18 cellular contexts compared by ENCODE assay signal in the genomic region with DNA sequence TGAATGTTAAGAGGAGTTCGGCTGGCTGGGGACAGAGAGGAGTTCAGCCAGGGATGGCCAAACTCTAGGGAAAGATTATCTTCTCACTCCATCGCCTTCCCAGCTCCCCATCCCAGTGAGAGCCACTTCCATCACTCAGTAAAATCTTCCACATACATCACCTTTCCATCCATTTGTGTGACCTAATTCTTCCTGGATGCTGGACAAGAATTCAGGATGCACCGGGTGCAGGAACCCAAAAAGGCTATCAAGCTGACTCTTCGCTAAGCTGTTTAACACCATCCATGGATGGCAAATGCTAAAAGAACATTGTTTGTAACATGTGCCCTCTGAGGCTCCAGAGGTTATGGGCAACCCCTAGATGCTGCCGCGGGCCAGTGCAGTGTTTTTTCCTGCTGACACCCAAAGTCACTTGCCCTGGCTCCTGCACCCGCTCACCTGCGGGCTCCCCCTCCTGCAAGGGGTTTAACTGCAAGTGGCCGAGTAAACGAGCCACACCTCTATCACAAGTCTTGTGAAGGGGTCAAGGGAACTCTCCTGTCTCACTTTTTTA.
DNase-seq lines count a peak whose midpoint lies in the region; ATAC-seq, FAIRE-seq and TF ChIP-seq lines count a peak whose summit lies in the region.
"Had no signal": no experiment of that assay in that cellular context is flagged by ENCODE, and none has a peak within 500 bp of the region (broad histone marks: within the 10 kb centered on the region; RNA-seq: fewer than 3 reads in every experiment).

No MANE protein-coding gene starts in this region.

- no peak overlapping the region for H3K27ac Mint-ChIP-seq in activated CD8-positive, alpha-beta memory T cell treated with anti-CD3 and anti-CD28 coated beads, Interleukin-2, amount 10 ng/mL, durations not matched to agents 7 days and 5 days
- H3K27ac Mint-ChIP-seq: CD4-positive, alpha-beta memory T cell had no signal

- no peak for TF ChIP-seq CTCF in spleen (IDR thresholded peaks at IDR 0.05 in 8 of 11, conservative IDR thresholded peaks at IDR 0.05 in 3 of 11)

- TF ChIP-seq POLR2A in H54 (IDR thresholded peaks at IDR 0.05; ENCODE audit: low read depth, low read length) (no peak), spleen (IDR thresholded peaks at IDR 0.05) (no peak)

- WGBS in spleen, 5 donors, result 88 to 94% (median 91%) methylated on average over 10 of the region's 10 CpGs

- ATAC-seq in left ventricle myocardium superior, result peak; percentile 50
- no peak for ATAC-seq in activated CD8-positive, alpha-beta memory T cell treated with anti-CD3 and anti-CD28 coated beads, Interleukin-2, amount 10 ng/mL, durations not matched to agents 7 days and 5 days
- ATAC-seq: A549, HCT116, HepG2 had no signal

- H3K4me1 Mint-ChIP-seq in activated CD8-positive, alpha-beta memory T cell treated with anti-CD3 and anti-CD28 coated beads, Interleukin-2, amount 10 ng/mL, durations not matched to agents 7 days and 5 days, result no peaks in the 10 kb centered on the region
- H3K4me1 Mint-ChIP-seq: CD4-positive, alpha-beta memory T cell had no signal

- no peak overlapping the region for H3K4me3 ChIP-seq in spleen
- H3K4me3 ChIP-seq: A549 had no signal

- H3K4me3 Mint-ChIP-seq in activated CD8-positive, alpha-beta memory T cell treated with anti-CD3 and anti-CD28 coated beads, Interleukin-2, amount 10 ng/mL, durations not matched to agents 7 days and 5 days, result no peak overlapping the region
- H3K4me3 Mint-ChIP-seq: CD4-positive, alpha-beta memory T cell had no signal

- H3K27me3 Mint-ChIP-seq in activated CD8-positive, alpha-beta memory T cell treated with anti-CD3 and anti-CD28 coated beads, Interleukin-2, amount 10 ng/mL, durations not matched to agents 7 days and 5 days, result no peaks in the 10 kb centered on the region
- H3K27me3 Mint-ChIP-seq: CD4-positive, alpha-beta memory T cell had no signal

- peak; percentile 6 for FAIRE-seq in H54 (lab: Jason Lieb, UNC)
- FAIRE-seq: A549, GM19239, HepG2, HTR-8/SVneo had no signal

- H3K27me3 ChIP-seq in spleen (replicated peaks in 1 of 7), result no peaks in the 10 kb centered on the region
- H3K27me3 ChIP-seq: BE2C had no signal

- no peak overlapping the region for H3K27ac ChIP-seq in spleen
- H3K27ac ChIP-seq: A549, C4-2B had no signal

- H3K9me3 Mint-ChIP-seq in activated CD8-positive, alpha-beta memory T cell treated with anti-CD3 and anti-CD28 coated beads, Interleukin-2, amount 10 ng/mL, durations not matched to agents 7 days and 5 days (ENCODE audit: low read depth), result no peaks in the 10 kb centered on the region

- no peaks in the 10 kb centered on the region for H3K4me1 ChIP-seq in spleen
- H3K4me1 ChIP-seq: A549, BE2C had no signal

- CTCF ChIA-PET in activated CD8-positive, alpha-beta memory T cell treated with anti-CD3 and anti-CD28 coated beads, Interleukin-2, amount 10 ng/mL, durations not matched to agents 7 days and 5 days (lab: Charles Lee), result no interaction called here

- DNase-seq in H54 (ENCODE audit: insufficient read length, low spot score) (no peak), cerebellum (ENCODE audit: low spot score) (peak; percentile 29), left ventricle myocardium superior (no peak), spleen (peak; percentile 51), hippocampal formation (lab: John Stamatoyannopoulos, UW) (no peak)
- no peak for DNase-seq in activated CD8-positive, alpha-beta memory T cell treated with anti-CD3 and anti-CD28 coated beads, Interleukin-2, amount 10 ng/mL, durations not matched to agents 7 days and 5 days
- DNase-seq in stimulated activated CD4-positive, alpha-beta T cell treated with anti-CD3 and anti-CD28 coated beads, Interleukin-12 subunit alpha, Interleukin-12 subunit beta, amount 100 ng/mL, for 4 hours, result no peak
- DNase-seq: BE2C; CD4-positive, alpha-beta memory T cell; DMS79; EL; GF-D8 had no signal

- intact Hi-C loops in left ventricle myocardium superior (cut with micrococcal nuclease) (no loop called here), spleen (cut with DNase I; ENCODE audit: low total_unique reads) (no loop called here)

- H3K36me3 ChIP-seq in spleen, result no peaks in the 10 kb centered on the region
- H3K36me3 ChIP-seq: BE2C had no signal

- no peaks in the 10 kb centered on the region for H3K9me3 ChIP-seq in spleen
- H3K9me3 ChIP-seq: A549, BE2C had no signal

- no peaks in the 10 kb centered on the region for H3K36me3 Mint-ChIP-seq in activated CD8-positive, alpha-beta memory T cell treated with anti-CD3 and anti-CD28 coated beads, Interleukin-2, amount 10 ng/mL, durations not matched to agents 7 days and 5 days
- H3K36me3 Mint-ChIP-seq: CD4-positive, alpha-beta memory T cell had no signal

Comparison
In these comparisons a context has a peak if more than half of its experiments do, and no peak if none do; other contexts are left out.
1. DNase-seq: peak in cerebellum (single experiment) and spleen (single experiment); none in H54 (single experiment), left ventricle myocardium superior (single experiment), hippocampal formation (0 of 2), activated CD8-positive, alpha-beta memory T cell treated with anti-CD3 and anti-CD28 coated beads, Interleukin-2, amount 10 ng/mL, durations not matched to agents 7 days and 5 days (single experiment) and stimulated activated CD4-positive, alpha-beta T cell treated with anti-CD3 and anti-CD28 coated beads, Interleukin-12 subunit alpha, Interleukin-12 subunit beta, amount 100 ng/mL, for 4 hours (single experiment).